27 cellular contexts compared by ENCODE assay signal in genomic region chr7:149616898-149617297, GRCh38.
"Had no signal": no experiment of that assay in that cellular context is flagged by ENCODE, and none has a peak within 500 bp of the region (broad histone marks: within the 10 kb centered on the region; RNA-seq: fewer than 3 reads in every experiment).

No MANE protein-coding gene starts in this region.

- DNase-seq: activated CD4-positive, alpha-beta T cell treated with anti-CD3 and anti-CD28 coated beads, Interleukin-2, amount 10 ng/mL, durations not matched to agents 7 days and 5 days; activated CD8-positive, alpha-beta T cell treated with anti-CD3 and anti-CD28 coated beads, Interleukin-2, amount 10 ng/mL, durations not matched to agents 7 days and 5 days; activated effector memory CD4-positive, alpha-beta T cell treated with Interleukin-2 at 50 U/mL for 16 hours; activated naive CD4-positive, alpha-beta T cell treated with anti-CD3 and anti-CD28 coated beads, Interleukin-2, amount 10 ng/mL, durations not matched to agents 7 days and 5 days; activated T-cell treated with anti-CD3 and anti-CD28 coated beads, Interleukin-2, amount 50 U/mL, for 4 hours; adrenal gland; cerebellar nuclear complex; effector CD4-positive, alpha-beta T cell; gastrocnemius medialis; head of caudate nucleus; left lung; mesenchymal stem cell; mucosa of descending colon; naive B cell; right lobe of liver; stimulated activated CD4-positive, alpha-beta T cell treated with anti-CD3 and anti-CD28 coated beads, Interleukin-4, amount 100 ng/mL, for 1 hour; stomach; T-cell; T1000 had no signal

- H3K4me1 Mint-ChIP-seq: neural progenitor cell had no signal

- H3K27ac Mint-ChIP-seq: activated CD8-positive, alpha-beta T cell treated with anti-CD3 and anti-CD28 coated beads, Interleukin-2, amount 10 ng/mL, durations not matched to agents 7 days and 5 days; neural progenitor cell; T-cell; type B pancreatic cell had no signal

- H3K9me3 ChIP-seq: adrenal gland, breast epithelium, gastrocnemius medialis, left lung, mucosa of descending colon, right lobe of liver, stomach had no signal

- H3K4me3 Mint-ChIP-seq: activated CD4-positive, alpha-beta T cell treated with anti-CD3 and anti-CD28 coated beads, Interleukin-2, amount 10 ng/mL, durations not matched to agents 7 days and 5 days; activated CD8-positive, alpha-beta T cell treated with anti-CD3 and anti-CD28 coated beads, Interleukin-2, amount 10 ng/mL, durations not matched to agents 7 days and 5 days; activated naive CD4-positive, alpha-beta T cell treated with anti-CD3 and anti-CD28 coated beads, Interleukin-2, amount 10 ng/mL, durations not matched to agents 7 days and 5 days; activated T-cell treated with anti-CD3 and anti-CD28 coated beads, Interleukin-2, amount 50 U/mL, for 4 hours; T-cell; type B pancreatic cell had no signal

- H3K9ac ChIP-seq: neural progenitor cell had no signal

- H3K36me3 ChIP-seq: breast epithelium, neural progenitor cell had no signal

- FAIRE-seq: astrocyte, keratinocyte had no signal

- H3K27me3 ChIP-seq: adrenal gland, breast epithelium, gastrocnemius medialis, left lung, neural progenitor cell, right lobe of liver, stomach had no signal

- H3K9me3 Mint-ChIP-seq: activated CD4-positive, alpha-beta T cell treated with anti-CD3 and anti-CD28 coated beads, Interleukin-2, amount 10 ng/mL, durations not matched to agents 7 days and 5 days; activated naive CD4-positive, alpha-beta T cell treated with anti-CD3 and anti-CD28 coated beads, Interleukin-2, amount 10 ng/mL, durations not matched to agents 7 days and 5 days; activated T-cell treated with anti-CD3 and anti-CD28 coated beads, Interleukin-2, amount 50 U/mL, for 4 hours; naive B cell; neural progenitor cell; T-cell; type B pancreatic cell had no signal

- H2AFZ ChIP-seq: neural progenitor cell had no signal

- ATAC-seq: activated CD4-positive, CD25-positive, alpha-beta regulatory T cell treated with anti-CD3 and anti-CD28 coated beads, Interleukin-2, amount 50 U/mL, for 24 hours; activated CD8-positive, alpha-beta T cell treated with anti-CD3 and anti-CD28 coated beads, Interleukin-2, amount 10 ng/mL, durations not matched to agents 7 days and 5 days; activated T-cell treated with anti-CD3 and anti-CD28 coated beads, Interleukin-2, amount 50 U/mL, for 4 hours; esophagus mucosa; gastrocnemius medialis; left lung; mucosa of descending colon; right lobe of liver; T-cell had no signal

- H3K4me3 ChIP-seq: adrenal gland, breast epithelium, gastrocnemius medialis, left lung, mucosa of descending colon, neural progenitor cell, right lobe of liver, smooth muscle cell, stomach had no signal

- H3K27ac ChIP-seq: adrenal gland, breast epithelium, gastrocnemius medialis, left lung, neural progenitor cell, right lobe of liver, stomach had no signal

- H3K4me1 ChIP-seq: breast epithelium, neural progenitor cell, right lobe of liver had no signal

- H3K4me2 ChIP-seq: neural progenitor cell, smooth muscle cell had no signal
